Comparison of ENCODE assay signal across 11 cellular contexts in genomic region chr11:117604349-117604995, GRCh38.
DNase-seq lines count a peak whose midpoint lies in the region; ATAC-seq lines count a peak whose summit lies in the region.
"Had no signal": no experiment of that assay in that cellular context is flagged by ENCODE, and none has a peak within 500 bp of the region (broad histone marks: within the 10 kb centered on the region; RNA-seq: fewer than 3 reads in every experiment).

No MANE protein-coding gene starts in this region.

- peak; percentile 57 for DNase-seq in DMS153 (lab: John Stamatoyannopoulos, UW)
- DNase-seq in NCI-H1092 treated with DMSO at 0.1 percent for 48 hours (lab: John Stamatoyannopoulos, UW): peak; percentile 82
- DNase-seq in amygdala (lab: John Stamatoyannopoulos, UW): peak in 34 of 56 donors; percentile 13 to 74 (median 46)
- DNase-seq in OCI-M2 (lab: John Stamatoyannopoulos, UW; ENCODE audit: unreplicated experiment): no peak
- no peak for DNase-seq in HuH-7.5 (ENCODE audit: low spot score)
- no peak for DNase-seq in T1000 (lab: John Stamatoyannopoulos, UW)
- DNase-seq: CD4-positive, CD25-positive, alpha-beta regulatory T cell; NCI-H1048; stimulated activated naive CD8-positive, alpha-beta T cell treated with anti-CD3 and anti-CD28 coated beads, Interleukin-15, amount 100 ng/mL, for 72 hours had no signal

- H3K27ac ChIP-seq in layer of hippocampus (ENCODE audit: low read depth, low read length): peak overlapping the region; percentile 86

- ATAC-seq in GM21619 (IDR thresholded peaks at IDR 0.05; ENCODE audit: unreplicated experiment): no peak
- ATAC-seq: stimulated activated naive CD8-positive, alpha-beta T cell treated with anti-CD3 and anti-CD28 coated beads, Interleukin-15, amount 100 ng/mL, for 72 hours had no signal

- no peaks in the 10 kb centered on the region for H3K27me3 ChIP-seq in layer of hippocampus (ENCODE audit: control insufficient read depth, insufficient read depth, low read length)

Comparison
In these comparisons a context has a peak if more than half of its experiments do, and no peak if none do; other contexts are left out.
1. DNase-seq: peak in DMS153 (single experiment), NCI-H1092 treated with DMSO at 0.1 percent for 48 hours (single experiment) and amygdala (34 of 56); none in OCI-M2 (single experiment), HuH-7.5 (single experiment) and T1000 (single experiment).